ENCODE assay signal across 8 cellular contexts in genomic region chr22:37849089-37849751, GRCh38. TPM values are rescaled to one million over a fixed set of nuclear protein-coding genes. Genes with fewer than 3 reads are reported as not detected.
DNase-seq lines count a peak whose midpoint lies in the region; ATAC-seq and TF ChIP-seq lines count a peak whose summit lies in the region.

Gene EIF3L (plus strand): TSS chr22:37849419. CDS start chr22:37849450, 31 bp downstream.

- peaks cover 6% of the 10 kb centered on the region for H3K9me3 Mint-ChIP-seq in nephron

- H3K4me1 Mint-ChIP-seq in nephron: peaks cover 22% of the 10 kb centered on the region

- TF ChIP-seq CTCF in fibroblast of the aortic adventitia (IDR thresholded peaks at IDR 0.05; ENCODE audit: insufficient read depth, low read length) (no peak), nephron (IDR thresholded peaks at IDR 0.05; ENCODE audit: unreplicated experiment in 3 of 3) (no peak)

- peaks cover 37% of the 10 kb centered on the region for H3K36me3 Mint-ChIP-seq in nephron (ENCODE audit: low read depth)

- no peaks in the 10 kb centered on the region for H3K27me3 Mint-ChIP-seq in nephron (ENCODE audit: low read depth)

- peak within 1 kb of the TSS; percentile 70 to 94 (median 87) for H3K27ac Mint-ChIP-seq in nephron

- ATAC-seq in GM21737 (IDR thresholded peaks at IDR 0.05; ENCODE audit: unreplicated experiment): peak; percentile 59
- ATAC-seq in stimulated activated naive CD8-positive, alpha-beta T cell treated with anti-CD3 and anti-CD28 coated beads, Interleukin-15, Interleukin-2, amounts not matched to agents 100 U/mL and 50 U/mL, for 24 hours: peak; percentile 82

- DNase-seq in DMS53 (lab: John Stamatoyannopoulos, UW) (peak; percentile 88), LHCN-M2 (ENCODE audit: low read depth) (peak; percentile 82), SHP77 treated with DMSO at 0.1 percent for 48 hours (lab: John Stamatoyannopoulos, UW) (peak; percentile 86), fibroblast of the aortic adventitia (ENCODE audit: low read depth) (peak; percentile 83)
- DNase-seq in activated effector memory CD4-positive, alpha-beta T cell treated with anti-CD3 and anti-CD28 coated beads, Interleukin-2, amount 50 U/mL, for 16 hours: peak; percentile 97
- DNase-seq in stimulated activated naive CD8-positive, alpha-beta T cell treated with anti-CD3 and anti-CD28 coated beads, Interleukin-15, Interleukin-2, amounts not matched to agents 100 U/mL and 50 U/mL, for 24 hours: peak; percentile 91

- H3K4me3 ChIP-seq in fibroblast of the aortic adventitia (ENCODE audit: low read depth, low read length): peak within 1 kb of the TSS; percentile 80

- peak within 1 kb of the TSS; percentile 89 to 96 (median 92) for H3K4me3 Mint-ChIP-seq in nephron

RNA-seq across cellular contexts. Expression of gene EIF3L, which starts in this region (rescaled TPM):
- 311 and 345 TPM in 2 replicates for total RNA-seq in LHCN-M2 (2014; rRNA removed)
- 623 TPM for polyA plus RNA-seq in LHCN-M2 (2012)
- 181 and 457 TPM in 2 replicates for total RNA-seq in fibroblast of the aortic adventitia (ENCODE audit: low replicate concordance)

Comparison
In these comparisons a context has a peak if more than half of its experiments do, and no peak if none do; other contexts are left out.
1. Peak in every context shown above with its lines: DNase-seq, ATAC-seq and H3K4me3 ChIP-seq.